Comparison of ENCODE assay signal across 1 cellular context in the genomic region with DNA sequence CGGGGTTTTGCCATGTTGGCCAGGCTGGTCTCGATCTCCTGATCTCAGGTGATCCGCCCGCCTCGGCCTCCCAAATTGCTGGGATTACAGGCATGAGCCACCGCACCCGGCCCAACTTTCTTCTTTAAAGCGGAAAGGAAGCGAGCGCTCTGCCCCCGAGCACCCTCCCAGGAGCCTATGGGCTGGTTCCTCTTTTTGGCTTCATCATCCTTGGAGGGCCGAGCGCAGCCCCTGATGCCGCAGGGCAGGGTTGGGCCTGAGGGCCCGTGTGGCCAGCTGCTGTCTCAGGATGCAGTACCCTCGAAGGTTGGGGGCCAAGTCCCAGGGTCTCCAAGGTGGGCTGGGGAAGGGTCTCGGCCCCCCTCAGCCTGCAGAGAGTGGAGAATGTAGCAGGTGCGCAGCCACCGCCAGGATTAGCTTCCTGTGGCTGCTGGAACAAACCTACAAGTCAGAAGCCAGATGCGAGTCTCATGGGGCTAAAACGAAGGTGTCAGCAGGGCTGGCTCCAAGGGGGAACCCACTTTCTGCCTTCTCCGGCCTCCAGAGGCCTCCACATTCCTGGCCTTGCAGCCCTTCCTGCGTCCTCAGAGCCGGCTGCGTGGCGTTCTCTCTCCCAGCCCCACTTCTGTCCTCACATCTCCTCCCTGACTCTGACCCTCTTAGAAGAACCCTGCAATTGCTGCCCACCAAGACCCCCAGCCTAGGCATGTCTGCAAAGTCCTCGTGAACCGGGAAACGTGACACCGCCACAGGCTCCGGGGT.
TF ChIP-seq lines count a peak whose summit lies in the region.

No MANE protein-coding gene starts in this region.

TF ChIP-seq in K562, 482 proteins besides CTCF, POLR2A, EP300 and RAD21:
- TF ChIP-seq, protein P1, sequence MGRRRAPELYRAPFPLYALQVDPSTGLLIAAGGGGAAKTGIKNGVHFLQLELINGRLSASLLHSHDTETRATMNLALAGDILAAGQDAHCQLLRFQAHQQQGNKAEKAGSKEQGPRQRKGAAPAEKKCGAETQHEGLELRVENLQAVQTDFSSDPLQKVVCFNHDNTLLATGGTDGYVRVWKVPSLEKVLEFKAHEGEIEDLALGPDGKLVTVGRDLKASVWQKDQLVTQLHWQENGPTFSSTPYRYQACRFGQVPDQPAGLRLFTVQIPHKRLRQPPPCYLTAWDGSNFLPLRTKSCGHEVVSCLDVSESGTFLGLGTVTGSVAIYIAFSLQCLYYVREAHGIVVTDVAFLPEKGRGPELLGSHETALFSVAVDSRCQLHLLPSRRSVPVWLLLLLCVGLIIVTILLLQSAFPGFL (CRISPR knock-in tag; IDR thresholded peaks at IDR 0.05) = no peak
- TF ChIP-seq SPI1 (IDR thresholded peaks at IDR 0.05; ENCODE audit: borderline replicate concordance, low read depth, low read length) = 0 out of 2 replicates have a peak, but pooled peaks have one; percentile 23
- TF ChIP-seq HDAC2 (IDR thresholded peaks at IDR 0.05) = no peak
- no peak for TF ChIP-seq GMEB1 (CRISPR knock-in tag; IDR thresholded peaks at IDR 0.05)
- TF ChIP-seq, protein P2, sequence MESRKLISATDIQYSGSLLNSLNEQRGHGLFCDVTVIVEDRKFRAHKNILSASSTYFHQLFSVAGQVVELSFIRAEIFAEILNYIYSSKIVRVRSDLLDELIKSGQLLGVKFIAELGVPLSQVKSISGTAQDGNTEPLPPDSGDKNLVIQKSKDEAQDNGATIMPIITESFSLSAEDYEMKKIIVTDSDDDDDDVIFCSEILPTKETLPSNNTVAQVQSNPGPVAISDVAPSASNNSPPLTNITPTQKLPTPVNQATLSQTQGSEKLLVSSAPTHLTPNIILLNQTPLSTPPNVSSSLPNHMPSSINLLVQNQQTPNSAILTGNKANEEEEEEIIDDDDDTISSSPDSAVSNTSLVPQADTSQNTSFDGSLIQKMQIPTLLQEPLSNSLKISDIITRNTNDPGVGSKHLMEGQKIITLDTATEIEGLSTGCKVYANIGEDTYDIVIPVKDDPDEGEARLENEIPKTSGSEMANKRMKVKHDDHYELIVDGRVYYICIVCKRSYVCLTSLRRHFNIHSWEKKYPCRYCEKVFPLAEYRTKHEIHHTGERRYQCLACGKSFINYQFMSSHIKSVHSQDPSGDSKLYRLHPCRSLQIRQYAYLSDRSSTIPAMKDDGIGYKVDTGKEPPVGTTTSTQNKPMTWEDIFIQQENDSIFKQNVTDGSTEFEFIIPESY (CRISPR knock-in tag; IDR thresholded peaks at IDR 0.05) = 0 out of 2 replicates have a peak, but pooled peaks have one; percentile 32
- TF ChIP-seq, protein P3, sequence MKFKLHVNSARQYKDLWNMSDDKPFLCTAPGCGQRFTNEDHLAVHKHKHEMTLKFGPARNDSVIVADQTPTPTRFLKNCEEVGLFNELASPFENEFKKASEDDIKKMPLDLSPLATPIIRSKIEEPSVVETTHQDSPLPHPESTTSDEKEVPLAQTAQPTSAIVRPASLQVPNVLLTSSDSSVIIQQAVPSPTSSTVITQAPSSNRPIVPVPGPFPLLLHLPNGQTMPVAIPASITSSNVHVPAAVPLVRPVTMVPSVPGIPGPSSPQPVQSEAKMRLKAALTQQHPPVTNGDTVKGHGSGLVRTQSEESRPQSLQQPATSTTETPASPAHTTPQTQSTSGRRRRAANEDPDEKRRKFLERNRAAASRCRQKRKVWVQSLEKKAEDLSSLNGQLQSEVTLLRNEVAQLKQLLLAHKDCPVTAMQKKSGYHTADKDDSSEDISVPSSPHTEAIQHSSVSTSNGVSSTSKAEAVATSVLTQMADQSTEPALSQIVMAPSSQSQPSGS (CRISPR knock-in tag; IDR thresholded peaks at IDR 0.05) = no peak
